13 cellular contexts compared by ENCODE assay signal in genomic region chr3:89179355-89179997, GRCh38.
DNase-seq lines count a peak whose midpoint lies in the region; ATAC-seq, FAIRE-seq and TF ChIP-seq lines count a peak whose summit lies in the region.
"Had no signal": no experiment of that assay in that cellular context is flagged by ENCODE, and none has a peak within 500 bp of the region (broad histone marks: within the 10 kb centered on the region; RNA-seq: fewer than 3 reads in every experiment).

No MANE protein-coding gene starts in this region.

- peak overlapping the region; percentile 77 to 90 (median 82) for H3K27ac ChIP-seq in thyroid gland
- no peak overlapping the region for H3K27ac ChIP-seq in tibial nerve
- no peak overlapping the region for H3K27ac ChIP-seq in kidney (ENCODE audit: low read depth in 2 of 2, low read length in 2 of 2)
- H3K27ac ChIP-seq: transverse colon had no signal

- peaks cover 25 to 38% of the 10 kb centered on the region in 2 donors for H3K4me1 ChIP-seq in thyroid gland
- peaks cover 0 to 22% (median 5%) of the 10 kb centered on the region in 4 donors for H3K4me1 ChIP-seq in tibial nerve
- H3K4me1 ChIP-seq in kidney (ENCODE audit: control insufficient read depth in 1 of 2, insufficient read depth in 1 of 2, low read depth in 1 of 2, low read length in 2 of 2), result no peaks in the 10 kb centered on the region
- H3K4me1 ChIP-seq: transverse colon had no signal

- no peak for FAIRE-seq in kidney (lab: Jason Lieb, UNC)
- FAIRE-seq: H54 had no signal

- H3K9me3 ChIP-seq in thyroid gland, result no peaks in the 10 kb centered on the region
- H3K9me3 ChIP-seq in tibial nerve, result no peaks in the 10 kb centered on the region
- H3K9me3 ChIP-seq in kidney (ENCODE audit: control insufficient read depth in 1 of 2, low read length in 2 of 2), result no peaks in the 10 kb centered on the region
- H3K9me3 ChIP-seq: transverse colon had no signal

- H3K9ac ChIP-seq in kidney (ENCODE audit: low read length in 2 of 2), result no peak overlapping the region

- H3K4me3 ChIP-seq in thyroid gland (replicated peaks in 1 of 3), result no peak overlapping the region
- no peak overlapping the region for H3K4me3 ChIP-seq in tibial nerve
- no peak overlapping the region for H3K4me3 ChIP-seq in kidney (ENCODE audit: low read length in 2 of 2)
- H3K4me3 ChIP-seq: transverse colon had no signal

- intact Hi-C loops in thyroid gland (cut with DNase I), result no loop called here
- intact Hi-C loops in kidney (cut with DNase I), result no loop called here

- peak; percentile 87 for ATAC-seq in esophagus mucosa

- TF ChIP-seq EP300 in Ishikawa (IDR thresholded peaks at IDR 0.05; ENCODE audit: borderline replicate concordance), result no peak
- no peak for TF ChIP-seq EP300 in tibial nerve (IDR thresholded peaks at IDR 0.05)

- TF ChIP-seq POLR2A in thyroid gland (IDR thresholded peaks at IDR 0.05) (peak in 1 of 2 donors; percentile 48), tibial nerve (IDR thresholded peaks at IDR 0.05) (no peak)

- peak in 1 of 6 experiments; percentile 7 for TF ChIP-seq CTCF in thyroid gland (IDR thresholded peaks at IDR 0.05)
- no peak for TF ChIP-seq CTCF in tibial nerve (IDR thresholded peaks at IDR 0.05)
- TF ChIP-seq CTCF in kidney (IDR thresholded peaks at IDR 0.05; ENCODE audit: borderline replicate concordance, extremely low read depth, insufficient read depth), result no peak

- H3K36me3 ChIP-seq in thyroid gland (no peaks in the 10 kb centered on the region), tibial nerve (no peaks in the 10 kb centered on the region), kidney (ENCODE audit: control insufficient read depth in 1 of 2, insufficient read depth in 2 of 2, low read length in 2 of 2) (no peaks in the 10 kb centered on the region)
- H3K36me3 ChIP-seq: transverse colon had no signal

- 29 to 32% methylated on average over 3 of the region's 3 CpGs for WGBS in thyroid gland, 2 donors
- 23 to 28% methylated on average over 3 of the region's 3 CpGs for WGBS in tibial nerve, 2 donors

- no peaks in the 10 kb centered on the region for H3K27me3 ChIP-seq in thyroid gland
- no peaks in the 10 kb centered on the region for H3K27me3 ChIP-seq in tibial nerve
- H3K27me3 ChIP-seq: transverse colon had no signal

- no peak for TF ChIP-seq RAD21 in Ishikawa (IDR thresholded peaks at IDR 0.05; ENCODE audit: low read depth)

- DNase-seq in NCI-H748 (lab: John Stamatoyannopoulos, UW; ENCODE audit: unreplicated experiment) (peak; percentile 47), NCI-H748 treated with DMSO at 0.1 percent for 48 hours (lab: John Stamatoyannopoulos, UW) (no peak), thyroid gland (peak; percentile 11 to 13), NCI-H446 treated with DMSO at 0.1 percent for 48 hours (lab: John Stamatoyannopoulos, UW) (no peak), tibial nerve (ENCODE audit: low spot score in 2 of 2) (no peak), kidney (no peak)
- DNase-seq: activated B cell treated with CpG ODN at 0.5 μM for 24 hours; IMR-90; stimulated activated CD4-positive, alpha-beta T cell treated with anti-CD3 and anti-CD28 coated beads, Interleukin-2, amount 100 ng/mL, for 24 hours; transverse colon had no signal

TF ChIP-seq in Ishikawa, 13 proteins besides CTCF, POLR2A, EP300 and RAD21:
- no peak for TF ChIP-seq YY1 (IDR thresholded peaks at IDR 0.05; ENCODE audit: low read depth)
- TF ChIP-seq REST (IDR thresholded peaks at IDR 0.05; ENCODE audit: low read depth), result no peak
- TF ChIP-seq MAX (IDR thresholded peaks at IDR 0.05), result no peak
- TF ChIP-seq ZBTB7A (IDR thresholded peaks at IDR 0.05; ENCODE audit: low read depth), result no peak
- TF ChIP-seq, protein P1, sequence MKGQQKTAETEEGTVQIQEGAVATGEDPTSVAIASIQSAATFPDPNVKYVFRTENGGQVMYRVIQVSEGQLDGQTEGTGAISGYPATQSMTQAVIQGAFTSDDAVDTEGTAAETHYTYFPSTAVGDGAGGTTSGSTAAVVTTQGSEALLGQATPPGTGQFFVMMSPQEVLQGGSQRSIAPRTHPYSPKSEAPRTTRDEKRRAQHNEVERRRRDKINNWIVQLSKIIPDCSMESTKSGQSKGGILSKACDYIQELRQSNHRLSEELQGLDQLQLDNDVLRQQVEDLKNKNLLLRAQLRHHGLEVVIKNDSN (IDR thresholded peaks at IDR 0.05), result no peak
- no peak for TF ChIP-seq FOXM1 (IDR thresholded peaks at IDR 0.05; ENCODE audit: borderline replicate concordance, low read depth)
- TF ChIP-seq EGR1 (IDR thresholded peaks at IDR 0.05), result no peak
- TF ChIP-seq NFIC (IDR thresholded peaks at IDR 0.05), result 0 out of 2 replicates have a peak, but pooled peaks have one; percentile 8
- no peak for TF ChIP-seq CEBPB (IDR thresholded peaks at IDR 0.05)
TF ChIP-seq in Ishikawa: peak in this region for 1.

Comparison
In these comparisons a context has a peak if more than half of its experiments do, and no peak if none do; other contexts are left out.
1. DNase-seq: peak in NCI-H748 (single experiment) and thyroid gland (2 of 2); none in NCI-H748 treated with DMSO at 0.1 percent for 48 hours (single experiment), NCI-H446 treated with DMSO at 0.1 percent for 48 hours (single experiment), tibial nerve (0 of 2) and kidney (single experiment).
2. H3K27ac ChIP-seq: peak in thyroid gland (3 of 3); none in tibial nerve (0 of 4) and kidney (0 of 2).